Comparison of ENCODE assay signal across 1 cellular context in genomic region chr14:101216725-101217463, GRCh38.
TF ChIP-seq lines count a peak whose summit lies in the region.

No MANE protein-coding gene starts in this region.

TF ChIP-seq in HepG2, 621 proteins besides CTCF, POLR2A, EP300 and RAD21 (continued from another document and continues in another):
- TF ChIP-seq RERE (CRISPR knock-in tag; IDR thresholded peaks at IDR 0.05; ENCODE audit: low read depth) (no peak), ASH2L (IDR thresholded peaks at IDR 0.05; ENCODE audit: insufficient read length, low read depth, low read length) (peak; percentile 22), ZNF3 (CRISPR knock-in tag; IDR thresholded peaks at IDR 0.05) (no peak), HOXA7 (CRISPR knock-in tag; IDR thresholded peaks at IDR 0.05) (no peak), ZNF737 (CRISPR knock-in tag; IDR thresholded peaks at IDR 0.05; ENCODE audit: borderline replicate concordance) (no peak), ZNF557 (CRISPR knock-in tag; IDR thresholded peaks at IDR 0.05) (no peak), KDM1A (CRISPR knock-in tag; IDR thresholded peaks at IDR 0.05) (0 out of 2 replicates have a peak, but pooled peaks have one; percentile 14), DRAP1 (CRISPR knock-in tag; IDR thresholded peaks at IDR 0.05) (no peak), ARNTL (CRISPR knock-in tag; IDR thresholded peaks at IDR 0.05) (peak; percentile 46; the same call in 1 of the 2 replicates), ZNF646 (CRISPR knock-in tag; IDR thresholded peaks at IDR 0.05) (no peak), ZNF615 (CRISPR knock-in tag; IDR thresholded peaks at IDR 0.05; ENCODE audit: borderline replicate concordance) (no peak), CENPBD1 (CRISPR knock-in tag; IDR thresholded peaks at IDR 0.05; ENCODE audit: borderline replicate concordance, low read depth) (no peak), KLF16 (CRISPR knock-in tag; IDR thresholded peaks at IDR 0.05) (peak in 1 of 2 experiments; percentile 45; a peak in 1 of 4 replicates), KLF9 (CRISPR knock-in tag; IDR thresholded peaks at IDR 0.05; ENCODE audit: low read depth) (no peak), SOX13 (IDR thresholded peaks at IDR 0.05) (0 out of 2 replicates have a peak, but pooled peaks have one; percentile 38), SOX13 (CRISPR knock-in tag; conservative IDR thresholded peaks at IDR 0.05 in 1 of 2, IDR thresholded peaks at IDR 0.05 in 1 of 2) (peak in 1 of 2 experiments; percentile 31; a peak in 1 of 4 replicates), SUZ12 (IDR thresholded peaks at IDR 0.05; ENCODE audit: low read depth, low read length) (no peak), ZBTB8A (CRISPR knock-in tag; IDR thresholded peaks at IDR 0.05; ENCODE audit: borderline replicate concordance, low read depth) (no peak), IRF2 (CRISPR knock-in tag; IDR thresholded peaks at IDR 0.05) (peak; percentile 32; the same call in 1 of the 2 replicates), ISX (CRISPR knock-in tag; conservative IDR thresholded peaks at IDR 0.05) (no peak), NR2F2 (IDR thresholded peaks at IDR 0.05; ENCODE audit: borderline replicate concordance, low read depth) (no peak), HMGA1 (CRISPR knock-in tag; conservative IDR thresholded peaks at IDR 0.05) (no peak), NKX3-1 (CRISPR knock-in tag; IDR thresholded peaks at IDR 0.05) (no peak), KDM2A (CRISPR knock-in tag; IDR thresholded peaks at IDR 0.05; ENCODE audit: borderline replicate concordance, low read depth) (no peak; the same call in 1 of the 2 replicates), WIZ (CRISPR knock-in tag; IDR thresholded peaks at IDR 0.05) (0 out of 2 replicates have a peak, but pooled peaks have one; percentile 38), ZNF432 (CRISPR knock-in tag; IDR thresholded peaks at IDR 0.05; ENCODE audit: borderline replicate concordance) (no peak), MTA1 (CRISPR knock-in tag; IDR thresholded peaks at IDR 0.05; ENCODE audit: borderline replicate concordance) (peak; percentile 80; the same call in 1 of the 2 replicates), SNAPC2 (CRISPR knock-in tag; IDR thresholded peaks at IDR 0.05) (0 out of 2 replicates have a peak, but pooled peaks have one; percentile 29), MLLT10 (CRISPR knock-in tag; IDR thresholded peaks at IDR 0.05) (no peak), HIC2 (CRISPR knock-in tag; IDR thresholded peaks at IDR 0.05; ENCODE audit: low read depth) (0 out of 2 replicates have a peak, but pooled peaks have one; percentile 30), HES4 (CRISPR knock-in tag; IDR thresholded peaks at IDR 0.05; ENCODE audit: borderline replicate concordance) (no peak), THYN1 (CRISPR knock-in tag; IDR thresholded peaks at IDR 0.05; ENCODE audit: borderline replicate concordance, low read depth) (no peak), ZNF501 (CRISPR knock-in tag; IDR thresholded peaks at IDR 0.05) (no peak), ZNF260 (CRISPR knock-in tag; IDR thresholded peaks at IDR 0.05; ENCODE audit: borderline replicate concordance, low read depth) (no peak), ZNF451 (CRISPR knock-in tag; IDR thresholded peaks at IDR 0.05) (no peak), ONECUT2 (CRISPR knock-in tag; IDR thresholded peaks at IDR 0.05) (peak; percentile 66; the same call in 1 of the 2 replicates), ZSCAN20 (CRISPR knock-in tag; IDR thresholded peaks at IDR 0.05; ENCODE audit: borderline replicate concordance) (no peak), GABPB1 (CRISPR knock-in tag; IDR thresholded peaks at IDR 0.05) (no peak), NFKBIZ (CRISPR knock-in tag; IDR thresholded peaks at IDR 0.05) (no peak), ZNF550 (CRISPR knock-in tag; IDR thresholded peaks at IDR 0.05; ENCODE audit: borderline replicate concordance) (no peak), ZNF484 (CRISPR knock-in tag; IDR thresholded peaks at IDR 0.05; ENCODE audit: borderline replicate concordance, low read depth) (no peak), ARID5B (CRISPR knock-in tag; IDR thresholded peaks at IDR 0.05) (peak; percentile 77), CBX5 (CRISPR knock-in tag; IDR thresholded peaks at IDR 0.05; ENCODE audit: borderline replicate concordance) (no peak), POGK (CRISPR knock-in tag; conservative IDR thresholded peaks at IDR 0.05) (no peak), ZNF468 (CRISPR knock-in tag; IDR thresholded peaks at IDR 0.05) (no peak), SOX6 (IDR thresholded peaks at IDR 0.05) (no peak), SOX6 (CRISPR knock-in tag; IDR thresholded peaks at IDR 0.05) (peak; percentile 77)
